ENCODE assay signal across 21 cellular contexts in genomic region chr5:158763217-158763616, GRCh38.
DNase-seq lines count a peak whose midpoint lies in the region; ATAC-seq, FAIRE-seq and TF ChIP-seq lines count a peak whose summit lies in the region.
"Had no signal": no experiment of that assay in that cellular context is flagged by ENCODE, and none has a peak within 500 bp of the region (broad histone marks: within the 10 kb centered on the region; RNA-seq: fewer than 3 reads in every experiment).

No MANE protein-coding gene starts in this region.

- H3K4me1 ChIP-seq in A549 = no peaks in the 10 kb centered on the region
- peaks cover 100% of the 10 kb centered on the region for H3K4me1 ChIP-seq in BLaER1
- no peaks in the 10 kb centered on the region for H3K4me1 ChIP-seq in colonic mucosa
- H3K4me1 ChIP-seq: HAP-1 had no signal

- no peak for TF ChIP-seq RAD21 in A549 (conservative IDR thresholded peaks at IDR 0.05 in 1 of 2, IDR thresholded peaks at IDR 0.05 in 1 of 2)

- DNase-seq in A549 (ENCODE audit: low read depth in 1 of 2, low spot score in 1 of 2) (no peak), memory B cell (ENCODE audit: low spot score in 2 of 2) (no peak), colonic mucosa (no peak), C1 segment of cervical spinal cord (lab: John Stamatoyannopoulos, UW) (no peak)
- DNase-seq: 8988T; BE2C; CD4-positive, alpha-beta T cell; CD8-positive, alpha-beta memory T cell; DMS 273 treated with DMSO at 0.1 percent for 48 hours; DMS79; EL; GDM1; GOT3; HFFc6 had no signal

- peak overlapping the region; percentile 26 for H3K27ac Mint-ChIP-seq in memory B cell
- H3K27ac Mint-ChIP-seq: CD14-positive monocyte; CD4-positive, alpha-beta T cell; CD8-positive, alpha-beta memory T cell; HFFc6 had no signal

- no peak overlapping the region for H3K4me3 ChIP-seq in A549
- H3K4me3 ChIP-seq in BLaER1 = no peak overlapping the region
- no peak overlapping the region for H3K4me3 ChIP-seq in colonic mucosa
- H3K4me3 ChIP-seq: GM12878, HAP-1 had no signal

- H3K36me3 ChIP-seq in BLaER1 (peaks cover 92% of the 10 kb centered on the region), colonic mucosa (no peaks in the 10 kb centered on the region)
- H3K36me3 ChIP-seq: BE2C, HAP-1 had no signal

- H3K4me3 Mint-ChIP-seq in memory B cell = no peak overlapping the region
- H3K4me3 Mint-ChIP-seq: CD14-positive monocyte; CD4-positive, alpha-beta T cell; HFFc6 had no signal

- no peak overlapping the region for H3K4me2 ChIP-seq in A549
- H3K4me2 ChIP-seq in BLaER1 = peak overlapping the region; percentile 62

- intact Hi-C loops in colonic mucosa (cut with DNase I) = no loop called here

- FAIRE-seq in A549 (lab: Jason Lieb, UNC) = no peak
- FAIRE-seq: D721Med, GM12878, H54 had no signal

- H3K9ac ChIP-seq in BLaER1 (no peak overlapping the region), colonic mucosa (ENCODE audit: low read depth in 2 of 2, low read length in 2 of 2) (no peak overlapping the region)

- H3K9me3 Mint-ChIP-seq in memory B cell = no peaks in the 10 kb centered on the region
- H3K9me3 Mint-ChIP-seq: CD4-positive, alpha-beta T cell; CD8-positive, alpha-beta memory T cell had no signal

- H3K36me3 Mint-ChIP-seq in memory B cell = peaks cover 27% of the 10 kb centered on the region
- H3K36me3 Mint-ChIP-seq: CD14-positive monocyte had no signal

- TF ChIP-seq POLR2A in A549 (IDR thresholded peaks at IDR 0.05; ENCODE audit: low read length) = no peak

- 79% methylated on average over 1 of the region's 1 CpG for WGBS in A549 (ENCODE audit: missing lambda C conversion rate)

- POLR2A ChIA-PET in A549 (lab: Yijun Ruan, JAX) = no interaction called here

- peaks cover 37% of the 10 kb centered on the region for H3K4me1 Mint-ChIP-seq in memory B cell
- H3K4me1 Mint-ChIP-seq: CD14-positive monocyte; CD8-positive, alpha-beta memory T cell had no signal

- TF ChIP-seq EP300 in A549 (IDR thresholded peaks at IDR 0.05) = no peak

- no peaks in the 10 kb centered on the region for H3K27me3 Mint-ChIP-seq in memory B cell
- H3K27me3 Mint-ChIP-seq: CD4-positive, alpha-beta T cell had no signal

- H3K9me3 ChIP-seq in A549 (no peaks in the 10 kb centered on the region), BLaER1 (no peaks in the 10 kb centered on the region), colonic mucosa (no peaks in the 10 kb centered on the region)
- H3K9me3 ChIP-seq: BE2C, HAP-1 had no signal

- H4K20me1 ChIP-seq in BLaER1 = peaks cover 41% of the 10 kb centered on the region

- CTCF ChIA-PET in A549 (lab: Yijun Ruan, JAX) = interaction anchor here (2.4 kb wide), 1 partner anchor 68 kb away, joined by 8 read pairs; no protein-coding TSS in a partner anchor

- H3K27me3 ChIP-seq in BLaER1 (no peaks in the 10 kb centered on the region), colonic mucosa (no peaks in the 10 kb centered on the region)
- H3K27me3 ChIP-seq: BE2C had no signal

- H3K27ac ChIP-seq in A549 (no peak overlapping the region), BLaER1 (peak overlapping the region; percentile 64), colonic mucosa (no peak overlapping the region)

- no peak for ATAC-seq in A549
- ATAC-seq in memory B cell (ENCODE audit: low read depth) = no peak
- no peak for ATAC-seq in GM21576 (IDR thresholded peaks at IDR 0.05; ENCODE audit: unreplicated experiment)
- ATAC-seq: GM12878 had no signal

- TF ChIP-seq CTCF in A549 (IDR thresholded peaks at IDR 0.05) = no peak
- TF ChIP-seq CTCF in colonic mucosa (IDR thresholded peaks at IDR 0.05) = no peak

TF ChIP-seq in A549, 52 proteins besides CTCF, POLR2A, EP300 and RAD21:
- TF ChIP-seq CEBPB (IDR thresholded peaks at IDR 0.05) (peak; percentile 14 to 59; a peak in 1 of 4 replicates), TP53 (CRISPR knock-in tag; IDR thresholded peaks at IDR 0.05) (no peak)
